ENCODE assay signal across 9 cellular contexts in the genomic region with DNA sequence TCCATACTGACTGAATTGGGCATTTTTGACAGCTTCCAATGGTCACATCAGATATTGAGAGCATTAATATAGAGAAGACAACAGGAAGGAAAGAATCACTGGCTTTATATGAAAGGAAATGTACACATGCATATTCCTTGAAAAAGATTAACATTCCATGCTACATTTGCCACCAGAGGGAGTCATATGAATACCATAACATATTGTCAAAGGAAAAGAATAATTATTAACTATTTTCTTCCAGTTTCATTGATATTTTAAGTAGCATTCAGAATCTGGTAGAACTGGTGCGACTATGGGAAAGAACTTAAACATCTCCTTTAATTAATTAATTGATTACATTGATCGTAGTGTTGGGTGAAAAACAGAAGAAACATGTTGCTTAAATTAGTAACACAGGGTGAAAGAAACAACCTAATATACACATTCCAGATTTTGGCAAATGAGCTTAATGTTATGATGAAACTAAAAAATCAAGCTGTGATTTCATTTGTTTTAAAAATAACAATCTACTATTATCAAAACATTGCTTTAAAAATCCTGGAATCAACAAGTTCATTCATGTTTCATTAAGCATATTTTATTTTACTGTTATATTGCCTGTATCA.
DNase-seq lines count a peak whose midpoint lies in the region; ATAC-seq and TF ChIP-seq lines count a peak whose summit lies in the region.
"Had no signal": no experiment of that assay in that cellular context is flagged by ENCODE, and none has a peak within 500 bp of the region (broad histone marks: within the 10 kb centered on the region; RNA-seq: fewer than 3 reads in every experiment).

No MANE protein-coding gene starts in this region.

- no peaks in the 10 kb centered on the region for H3K27me3 ChIP-seq in endodermal cell (ENCODE audit: control insufficient read depth, insufficient read depth, low read length, poor library complexity, severe bottlenecking)

- no peak overlapping the region for H3K9ac ChIP-seq in endodermal cell (ENCODE audit: extremely low read depth, low read length, poor library complexity, severe bottlenecking)

- H3K4me3 ChIP-seq in endodermal cell (ENCODE audit: low read length) = no peak overlapping the region

- no peaks in the 10 kb centered on the region for H3K36me3 ChIP-seq in endodermal cell (ENCODE audit: control insufficient read depth, insufficient read depth, low read length)

- H3K27ac ChIP-seq in endodermal cell (ENCODE audit: low read depth, low read length) = no peak overlapping the region

- H3K36me3 Mint-ChIP-seq in endodermal cell (ENCODE audit: low read depth) (no peaks in the 10 kb centered on the region), progenitor cell of endocrine pancreas (ENCODE audit: insufficient read depth) (no peaks in the 10 kb centered on the region)

- H3K27me3 Mint-ChIP-seq in endodermal cell (ENCODE audit: insufficient read depth) (no peaks in the 10 kb centered on the region), progenitor cell of endocrine pancreas (no peaks in the 10 kb centered on the region)
- H3K27me3 Mint-ChIP-seq: B cell had no signal

- no CpG with 5 or more reads among the region's 2 CpGs for WGBS in endodermal cell (ENCODE audit: insufficient coverage in 1 of 2, insufficient read length in 1 of 2), 2 experiments

- H3K9me3 Mint-ChIP-seq in endodermal cell = peaks cover 13% of the 10 kb centered on the region
- H3K9me3 Mint-ChIP-seq in progenitor cell of endocrine pancreas (ENCODE audit: low read depth) = peaks cover 8% of the 10 kb centered on the region

- H3K4me1 ChIP-seq in endodermal cell (ENCODE audit: control insufficient read depth, insufficient read depth, low read length) = no peaks in the 10 kb centered on the region

- TF ChIP-seq CTCF in endodermal cell (conservative IDR thresholded peaks at IDR 0.05) = peak; percentile 57
- TF ChIP-seq CTCF in progenitor cell of endocrine pancreas (IDR thresholded peaks at IDR 0.05; ENCODE audit: unreplicated experiment) = peak; percentile 49

- DNase-seq in DMS 273 (lab: John Stamatoyannopoulos, UW; ENCODE audit: unreplicated experiment) (peak; percentile 67), DMS 273 treated with DMSO at 0.1 percent for 48 hours (lab: John Stamatoyannopoulos, UW) (no peak), NCI-H1694 treated with DMSO at 0.1 percent for 48 hours (lab: John Stamatoyannopoulos, UW) (peak; percentile 44), endodermal cell (no peak), progenitor cell of endocrine pancreas (ENCODE audit: low spot score, unreplicated experiment) (no peak), C1 segment of cervical spinal cord (lab: John Stamatoyannopoulos, UW) (no peak)
- no peak for DNase-seq in stimulated activated CD4-positive, alpha-beta T cell treated with anti-CD3 and anti-CD28 coated beads, Interleukin-4, amount 100 ng/mL, for 1 hour

- H3K4me1 Mint-ChIP-seq in endodermal cell = no peaks in the 10 kb centered on the region
- no peaks in the 10 kb centered on the region for H3K4me1 Mint-ChIP-seq in progenitor cell of endocrine pancreas (ENCODE audit: low read depth)
- H3K4me1 Mint-ChIP-seq: B cell had no signal

- H3K4me3 Mint-ChIP-seq in endodermal cell (no peak overlapping the region), progenitor cell of endocrine pancreas (ENCODE audit: low read depth) (no peak overlapping the region)
- H3K4me3 Mint-ChIP-seq: B cell had no signal

- ATAC-seq in HG02678 (IDR thresholded peaks at IDR 0.05; ENCODE audit: unreplicated experiment) = no peak

- H3K9me3 ChIP-seq in endodermal cell (ENCODE audit: control insufficient read depth, low read length) = no peaks in the 10 kb centered on the region

- no peak overlapping the region for H3K27ac Mint-ChIP-seq in endodermal cell
- no peak overlapping the region for H3K27ac Mint-ChIP-seq in progenitor cell of endocrine pancreas
- H3K27ac Mint-ChIP-seq: B cell had no signal

Comparison
In these comparisons a context has a peak if more than half of its experiments do, and no peak if none do; other contexts are left out.
1. DNase-seq: peak in DMS 273 (single experiment) and NCI-H1694 treated with DMSO at 0.1 percent for 48 hours (single experiment); none in DMS 273 treated with DMSO at 0.1 percent for 48 hours (single experiment), endodermal cell (single experiment), progenitor cell of endocrine pancreas (single experiment), stimulated activated CD4-positive, alpha-beta T cell treated with anti-CD3 and anti-CD28 coated beads, Interleukin-4, amount 100 ng/mL, for 1 hour (single experiment) and C1 segment of cervical spinal cord (0 of 14).